Comparison of ENCODE assay signal across 8 cellular contexts in the genomic region with DNA sequence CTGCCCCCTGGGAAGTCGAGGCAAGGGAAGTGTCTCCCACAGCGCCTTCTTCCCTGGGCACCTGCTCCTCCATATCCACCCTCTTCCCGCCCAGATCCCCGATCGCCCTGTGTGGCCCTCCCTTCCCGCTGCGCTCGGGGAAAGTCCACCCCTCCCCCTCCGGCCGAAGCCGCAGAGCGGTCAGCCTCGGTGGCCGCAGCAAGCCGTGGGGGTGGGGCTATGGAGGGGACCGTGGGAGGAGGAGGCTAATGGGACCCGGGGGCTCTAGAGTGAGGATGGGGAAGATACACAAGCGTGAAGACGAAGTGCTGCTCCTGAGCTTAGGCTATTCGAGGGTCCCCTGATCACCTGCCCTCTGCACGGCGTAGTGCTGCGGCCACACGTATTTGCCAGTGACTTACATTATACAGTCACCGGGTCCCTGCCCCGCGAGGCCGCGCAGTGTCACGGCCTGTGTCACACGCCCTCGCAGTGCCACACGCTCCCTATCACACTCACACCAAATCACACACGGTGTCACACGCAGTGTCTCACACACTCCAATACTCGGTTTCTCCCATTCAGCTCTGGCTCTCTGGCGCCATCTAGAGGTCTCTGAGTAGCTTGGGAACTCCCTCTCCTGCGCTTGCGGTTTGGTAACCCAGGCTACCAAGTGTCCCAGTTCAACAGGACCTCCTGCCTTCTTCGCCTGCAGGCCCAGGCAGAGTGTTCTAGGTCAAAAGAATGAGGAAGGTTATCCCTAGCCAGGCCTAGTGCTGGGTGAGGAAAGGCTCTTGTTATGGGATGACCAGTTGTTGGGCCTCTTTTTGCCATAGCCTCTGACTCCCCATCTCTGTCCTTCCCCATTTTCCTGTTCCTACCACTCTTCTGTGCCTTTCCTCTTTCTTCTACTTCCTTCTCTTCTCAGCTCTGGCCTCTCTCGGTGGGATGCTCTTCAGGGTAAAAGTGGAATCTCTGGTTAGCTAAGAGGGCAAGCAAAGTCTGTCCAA. TPM values are rescaled to one million over a fixed set of nuclear protein-coding genes. Genes with fewer than 3 reads are reported as not detected.
DNase-seq lines count a peak whose midpoint lies in the region; ATAC-seq and TF ChIP-seq lines count a peak whose summit lies in the region.

No MANE protein-coding gene starts in this region.

- WGBS in heart left ventricle, 4 donors, result 0 to 1% (median 0%) methylated on average over 38 to 41 of the region's 41 CpGs
- WGBS in trophoblast cell (ENCODE audit: extremely low coverage, insufficient coverage, insufficient read length), result no CpG with 5 or more reads among the region's 41 CpGs
- 1% methylated on average over 35 to 39 of the region's 41 CpGs for WGBS in tibial nerve, 2 donors

- H3K9me3 ChIP-seq in adipocyte (ENCODE audit: control insufficient read depth, low read length) (no peaks in the 10 kb centered on the region), heart left ventricle (no peaks in the 10 kb centered on the region), trophoblast cell (ENCODE audit: insufficient read depth, low read depth, low read length) (peaks cover 2% of the 10 kb centered on the region), tibial nerve (no peaks in the 10 kb centered on the region)

- no peak overlapping the region for H3K18ac ChIP-seq in trophoblast cell (ENCODE audit: low read length)

- peak; percentile 90 for TF ChIP-seq CTCF in GM12801 (IDR thresholded peaks at IDR 0.05; ENCODE audit: extremely low read depth, insufficient read length)
- TF ChIP-seq CTCF in heart left ventricle (IDR thresholded peaks at IDR 0.05), result peak; percentile 97 to 99 (median 98)
- peak; percentile 90 to 97 (median 95) for TF ChIP-seq CTCF in tibial nerve (IDR thresholded peaks at IDR 0.05)

- ATAC-seq in HG02642 (IDR thresholded peaks at IDR 0.05; ENCODE audit: poor library complexity, unreplicated experiment), result peak; percentile 82
- peak; percentile 70 to 87 (median 84) for ATAC-seq in heart left ventricle

- no peak overlapping the region for H2AK5ac ChIP-seq in trophoblast cell (ENCODE audit: low read length)

- H3K4me1 ChIP-seq in adipocyte (ENCODE audit: control insufficient read depth, insufficient read depth, low read length) (peaks cover 29% of the 10 kb centered on the region), heart left ventricle (peaks cover 0 to 86% (median 59%) of the 10 kb centered on the region in 12 donors), trophoblast cell (ENCODE audit: control insufficient read depth in 1 of 2, insufficient read depth in 2 of 2, low read length in 2 of 2) (peaks cover 37 to 54% of the 10 kb centered on the region in 2 experiments), tibial nerve (peaks cover 0 to 95% (median 41%) of the 10 kb centered on the region in 4 donors)

- no peak overlapping the region for H4K8ac ChIP-seq in trophoblast cell (ENCODE audit: low read depth, low read length)

- no peak overlapping the region for H4K91ac ChIP-seq in trophoblast cell (ENCODE audit: low read depth, low read length)

- TF ChIP-seq POLR2A in heart left ventricle (IDR thresholded peaks at IDR 0.05) (no peak), tibial nerve (IDR thresholded peaks at IDR 0.05) (no peak)

- H3K14ac ChIP-seq in trophoblast cell (ENCODE audit: low read length), result no peak overlapping the region

- H3K27me3 ChIP-seq in adipocyte (replicated peaks; ENCODE audit: control insufficient read depth, insufficient read depth, low read length), result peaks cover 75% of the 10 kb centered on the region
- peaks cover 3 to 91% (median 32%) of the 10 kb centered on the region in 9 donors for H3K27me3 ChIP-seq in heart left ventricle
- peaks cover 26% of the 10 kb centered on the region for H3K27me3 ChIP-seq in trophoblast cell (ENCODE audit: insufficient read depth, low read length)
- H3K27me3 ChIP-seq in tibial nerve, result peaks cover 0 to 43% of the 10 kb centered on the region in 2 donors

- no peak overlapping the region for H2BK12ac ChIP-seq in trophoblast cell (ENCODE audit: low read length)

- H3K79me2 ChIP-seq in trophoblast cell (ENCODE audit: control insufficient read depth, insufficient read depth, low read length, poor library complexity), result no peaks in the 10 kb centered on the region

- TF ChIP-seq EP300 in tibial nerve (IDR thresholded peaks at IDR 0.05), result peak in 1 of 2 donors; percentile 79

- H3K4me2 ChIP-seq in trophoblast cell (ENCODE audit: low read length), result peak overlapping the region; percentile 68

- H2BK120ac ChIP-seq in trophoblast cell (ENCODE audit: insufficient read depth, low read length, poor library complexity), result no peak overlapping the region

- H3K27ac ChIP-seq in heart left ventricle (peak overlapping the region; percentile 76 to 94 (median 90)), trophoblast cell (ENCODE audit: low read depth, low read length) (no peak overlapping the region), tibial nerve (peak overlapping the region; percentile 79 to 91 (median 88))

- no peak overlapping the region for H4K12ac ChIP-seq in trophoblast cell (ENCODE audit: low read depth, low read length)

- no peak overlapping the region for H2BK5ac ChIP-seq in trophoblast cell (ENCODE audit: low read depth, low read length, poor library complexity)

- no peak overlapping the region for H3K23ac ChIP-seq in trophoblast cell (ENCODE audit: low read length)

- H3K36me3 ChIP-seq in adipocyte (ENCODE audit: control insufficient read depth, insufficient read depth, low read length, severe bottlenecking) (no peaks in the 10 kb centered on the region), heart left ventricle (no peaks in the 10 kb centered on the region), trophoblast cell (ENCODE audit: control insufficient read depth in 1 of 2, insufficient read depth in 2 of 2, low read length in 2 of 2) (no peaks in the 10 kb centered on the region), tibial nerve (no peaks in the 10 kb centered on the region)

- no peaks in the 10 kb centered on the region for H3K79me1 ChIP-seq in trophoblast cell (ENCODE audit: low read length)

- no peak overlapping the region for H2AFZ ChIP-seq in trophoblast cell (ENCODE audit: insufficient read depth, low read length, poor library complexity)

- peak overlapping the region; percentile 76 for H3K4me3 ChIP-seq in adipocyte (ENCODE audit: low read length)
- H3K4me3 ChIP-seq in heart left ventricle, result peak overlapping the region; percentile 11 to 95 (median 80)
- H3K4me3 ChIP-seq in trophoblast cell (ENCODE audit: low read depth, low read length), result peak overlapping the region; percentile 50
- peak overlapping the region; percentile 45 to 79 (median 69) for H3K4me3 ChIP-seq in tibial nerve

- DNase-seq in NCI-H1105 (lab: John Stamatoyannopoulos, UW), result peak; percentile 75
- peak; percentile 79 to 90 for DNase-seq in SW 1271 (lab: John Stamatoyannopoulos, UW)
- DNase-seq in adipocyte (ENCODE audit: low read depth), result peak; percentile 98
- DNase-seq in heart left ventricle, result peak; percentile 89 to 95 (median 91)
- DNase-seq in trophoblast cell, result peak; percentile 96 to 100
- DNase-seq in tibial nerve (ENCODE audit: low spot score in 2 of 2), result peak; percentile 78 to 95

- no peak overlapping the region for H3K4ac ChIP-seq in trophoblast cell (ENCODE audit: low read depth, low read length)

- H3K9ac ChIP-seq in adipocyte (ENCODE audit: low read length), result no peak overlapping the region
- H3K9ac ChIP-seq in trophoblast cell (ENCODE audit: low read length), result no peak overlapping the region

- intact Hi-C loops in heart left ventricle (cut with DNase I), result loop anchor here (1.0 to 10.0 kb wide), 16 partner anchors 30 to 186 kb away; no protein-coding TSS in a partner anchor

RNA-seq across cellular contexts. Expression of gene PCDH1, which starts 0.9 kb away (rescaled TPM):
- 100 to 1,000 TPM in 1 of 9 donors, 10 to 100 TPM in 8; 10.2 to 106 (median 19.2) TPM for total RNA-seq in heart left ventricle
- polyA plus RNA-seq in heart left ventricle, result 10 to 100 TPM; 13.5 to 25.8 TPM
- polyA plus RNA-seq in trophoblast cell (2013), result 5.0 TPM in 2 replicates
- 10 to 100 TPM; 19.9 to 55.5 (median 44.9) TPM for total RNA-seq in tibial nerve

RNA-seq across cellular contexts. Expression of gene DELE1, which starts 44.6 kb away (rescaled TPM):
- 100 to 1,000 TPM in 4 of 9 donors, 10 to 100 TPM in 5; 63.1 to 174 (median 96.0) TPM for total RNA-seq in heart left ventricle
- polyA plus RNA-seq in heart left ventricle, result 10 to 100 TPM; 56.8 to 59.1 TPM
- 20.0 and 20.3 TPM in 2 replicates for polyA plus RNA-seq in trophoblast cell (2013)
- 10 to 100 TPM; 59.6 to 80.4 (median 75.7) TPM for total RNA-seq in tibial nerve
